In the genomic region with DNA sequence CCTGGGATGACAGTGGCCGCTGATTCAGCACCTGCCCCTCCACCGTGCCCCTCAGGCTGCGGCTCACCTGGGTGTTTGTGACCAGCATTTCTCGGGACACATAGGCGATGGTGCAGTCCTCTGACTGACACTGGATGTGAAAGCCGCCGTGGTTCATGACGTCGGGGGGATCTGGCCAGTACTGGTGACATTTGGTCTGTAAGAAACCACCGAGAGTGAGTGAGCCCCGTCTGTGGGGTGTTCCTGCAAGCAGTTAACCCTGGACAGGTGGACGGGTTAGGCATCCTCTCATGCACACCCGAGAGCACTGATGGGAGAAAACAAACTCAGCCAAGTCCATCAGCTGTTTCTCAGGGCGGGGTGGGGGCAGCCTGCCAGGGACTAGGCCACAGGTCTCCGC, we compare ENCODE assay signal across 20 cellular contexts.
DNase-seq lines count a peak whose midpoint lies in the region; ATAC-seq and TF ChIP-seq lines count a peak whose summit lies in the region.
"Had no signal": no experiment of that assay in that cellular context is flagged by ENCODE, and none has a peak within 500 bp of the region (broad histone marks: within the 10 kb centered on the region; RNA-seq: fewer than 3 reads in every experiment).

No MANE protein-coding gene starts in this region.

- H3K4me2 ChIP-seq in trophoblast cell (ENCODE audit: low read length), result no peak overlapping the region
- H3K4me2 ChIP-seq: A549 had no signal

- H4K91ac ChIP-seq in trophoblast cell (ENCODE audit: low read depth, low read length), result no peak overlapping the region

- H2BK12ac ChIP-seq in trophoblast cell (ENCODE audit: low read length), result peak overlapping the region; percentile 19

- H3K27me3 Mint-ChIP-seq in stimulated activated naive CD8-positive, alpha-beta T cell treated with anti-CD3 and anti-CD28 coated beads, Interleukin-15, amount 100 ng/mL, for 72 hours, result peaks cover 41% of the 10 kb centered on the region

- H3K27ac ChIP-seq in trophoblast cell (ENCODE audit: low read depth, low read length) (no peak overlapping the region), uterus (no peak overlapping the region)
- H3K27ac ChIP-seq: 22Rv1, A549, C4-2B, GM23248 had no signal

- no peak overlapping the region for H3K9ac ChIP-seq in trophoblast cell (ENCODE audit: low read length)
- H3K9ac ChIP-seq: GM23248 had no signal

- H3K4me1 ChIP-seq in trophoblast cell (ENCODE audit: control insufficient read depth in 1 of 2, insufficient read depth in 2 of 2, low read length in 2 of 2) (peaks cover 26 to 36% of the 10 kb centered on the region in 2 experiments), uterus (no peaks in the 10 kb centered on the region)
- H3K4me1 ChIP-seq: A549, Caco-2 had no signal

- no peak overlapping the region for H2BK5ac ChIP-seq in trophoblast cell (ENCODE audit: low read depth, low read length, poor library complexity)

- H3K4me3 ChIP-seq in trophoblast cell (ENCODE audit: low read depth, low read length) (no peak overlapping the region), uterus (no peak overlapping the region)
- H3K4me3 ChIP-seq: A549, GM23248 had no signal

- no peaks in the 10 kb centered on the region for H3K9me3 Mint-ChIP-seq in stimulated activated naive CD8-positive, alpha-beta T cell treated with anti-CD3 and anti-CD28 coated beads, Interleukin-15, amount 100 ng/mL, for 72 hours
- H3K9me3 Mint-ChIP-seq: CD4-positive, alpha-beta T cell; HFFc6 had no signal

- no peak overlapping the region for H4K12ac ChIP-seq in trophoblast cell (ENCODE audit: low read depth, low read length)

- H3K9me3 ChIP-seq in trophoblast cell (ENCODE audit: insufficient read depth, low read depth, low read length) (no peaks in the 10 kb centered on the region), uterus (no peaks in the 10 kb centered on the region)
- H3K9me3 ChIP-seq: A549, Caco-2 had no signal

- H3K23ac ChIP-seq in trophoblast cell (ENCODE audit: low read length), result no peak overlapping the region

- H2AK5ac ChIP-seq in trophoblast cell (ENCODE audit: low read length), result no peak overlapping the region

- peaks cover 2% of the 10 kb centered on the region for H3K79me2 ChIP-seq in trophoblast cell (ENCODE audit: control insufficient read depth, insufficient read depth, low read length, poor library complexity)

- H4K8ac ChIP-seq in trophoblast cell (ENCODE audit: low read depth, low read length), result no peak overlapping the region

- peak overlapping the region; percentile 1 for H3K14ac ChIP-seq in trophoblast cell (ENCODE audit: low read length)

- no peak for TF ChIP-seq CTCF in uterus (IDR thresholded peaks at IDR 0.05)

- H3K36me3 ChIP-seq in trophoblast cell (ENCODE audit: control insufficient read depth in 1 of 2, insufficient read depth in 2 of 2, low read length in 2 of 2) (peaks cover 0 to 2% of the 10 kb centered on the region in 2 experiments), uterus (no peaks in the 10 kb centered on the region)

- H2BK120ac ChIP-seq in trophoblast cell (ENCODE audit: insufficient read depth, low read length, poor library complexity), result no peak overlapping the region

- H3K18ac ChIP-seq in trophoblast cell (ENCODE audit: low read length), result no peak overlapping the region

- H3K27me3 ChIP-seq in trophoblast cell (ENCODE audit: insufficient read depth, low read length) (no peaks in the 10 kb centered on the region), uterus (no peaks in the 10 kb centered on the region)

- H3K4me1 Mint-ChIP-seq in stimulated activated naive CD8-positive, alpha-beta T cell treated with anti-CD3 and anti-CD28 coated beads, Interleukin-15, amount 100 ng/mL, for 72 hours, result no peaks in the 10 kb centered on the region

- no peak overlapping the region for H3K27ac Mint-ChIP-seq in stimulated activated naive CD8-positive, alpha-beta T cell treated with anti-CD3 and anti-CD28 coated beads, Interleukin-15, amount 100 ng/mL, for 72 hours
- H3K27ac Mint-ChIP-seq: CD4-positive, alpha-beta T cell; HFFc6; IgD-negative memory B cell had no signal

- H3K4ac ChIP-seq in trophoblast cell (ENCODE audit: low read depth, low read length), result no peak overlapping the region

- no peak overlapping the region for H3K4me3 Mint-ChIP-seq in stimulated activated naive CD8-positive, alpha-beta T cell treated with anti-CD3 and anti-CD28 coated beads, Interleukin-15, amount 100 ng/mL, for 72 hours
- H3K4me3 Mint-ChIP-seq: CD4-positive, alpha-beta T cell; HFFc6; IgD-negative memory B cell had no signal

- ATAC-seq in stimulated activated naive CD8-positive, alpha-beta T cell treated with anti-CD3 and anti-CD28 coated beads, Interleukin-15, amount 100 ng/mL, for 72 hours, result peak; percentile 6
- no peak for ATAC-seq in stimulated activated naive CD8-positive, alpha-beta T cell treated with anti-CD3 and anti-CD28 coated beads, Interleukin-15, Interleukin-2, amounts not matched to agents 100 U/mL and 50 U/mL, for 24 hours
- ATAC-seq in HG02610 (IDR thresholded peaks at IDR 0.05; ENCODE audit: unreplicated experiment) (no peak), esophagus mucosa (no peak)
- ATAC-seq: A549, HCT116, HepG2 had no signal

- WGBS in trophoblast cell (ENCODE audit: extremely low coverage, insufficient coverage, insufficient read length), result no CpG with 5 or more reads among the region's 15 CpGs

- DNase-seq in stimulated activated naive CD8-positive, alpha-beta T cell treated with anti-CD3 and anti-CD28 coated beads, Interleukin-15, amount 100 ng/mL, for 72 hours, result no peak
- DNase-seq in stimulated activated naive CD8-positive, alpha-beta T cell treated with anti-CD3 and anti-CD28 coated beads, Interleukin-15, Interleukin-2, amounts not matched to agents 100 U/mL and 50 U/mL, for 24 hours, result no peak
- DNase-seq in cerebellum (ENCODE audit: low spot score) (peak; percentile 27), trophoblast cell (no peak), uterus (no peak)
- DNase-seq: AML-193; Caco-2; CD4-positive, alpha-beta T cell; GDM1; H7; HFFc6 had no signal

- H3K79me1 ChIP-seq in trophoblast cell (ENCODE audit: low read length), result peaks cover 10% of the 10 kb centered on the region

- no peak overlapping the region for H2AFZ ChIP-seq in trophoblast cell (ENCODE audit: insufficient read depth, low read length, poor library complexity)
- H2AFZ ChIP-seq: GM23248 had no signal

- no peak for TF ChIP-seq POLR2A in uterus (IDR thresholded peaks at IDR 0.05)

- intact Hi-C loops in uterus (cut with DNase I; ENCODE audit: low total_unique reads), result no loop called here
